ENCODE assay signal across 28 cellular contexts in the genomic region with DNA sequence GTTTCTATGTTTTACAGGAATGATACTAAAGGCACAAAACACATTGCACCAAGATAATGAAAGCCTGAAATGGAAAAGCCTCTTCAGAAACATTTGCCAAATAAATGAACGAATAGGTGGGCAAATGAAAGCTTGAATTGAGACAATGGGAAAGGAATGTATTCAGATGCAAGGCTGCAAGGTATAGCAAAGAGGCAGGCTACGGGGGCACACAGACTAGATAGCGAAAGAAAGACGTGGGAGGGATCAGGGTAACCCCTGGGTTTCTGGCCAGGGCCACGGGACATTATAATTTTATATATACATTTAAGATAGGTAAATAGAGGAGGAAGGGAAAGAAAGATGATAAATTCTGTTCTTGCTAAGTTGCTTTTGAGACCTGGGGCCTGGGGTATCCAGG.
"Had no signal": no experiment of that assay in that cellular context is flagged by ENCODE, and none has a peak within 500 bp of the region (broad histone marks: within the 10 kb centered on the region; RNA-seq: fewer than 3 reads in every experiment).

No MANE protein-coding gene starts in this region.

- H3K4me3 ChIP-seq: coronary artery, esophagus muscularis mucosa, gastroesophageal sphincter, heart right ventricle, left lung, prostate gland, right atrium auricular region, smooth muscle cell, thyroid gland had no signal

- H3K27me3 Mint-ChIP-seq: naive thymus-derived CD4-positive, alpha-beta T cell; stimulated activated naive CD8-positive, alpha-beta T cell treated with anti-CD3 and anti-CD28 coated beads, Interleukin-15, amount 100 ng/mL, for 72 hours had no signal

- H3K4me2 ChIP-seq: smooth muscle cell had no signal

- H3K36me3 ChIP-seq: esophagus muscularis mucosa, gastroesophageal sphincter, heart right ventricle, left lung, prostate gland, right atrium auricular region, thyroid gland had no signal

- H3K9me3 ChIP-seq: esophagus muscularis mucosa, gastroesophageal sphincter, heart right ventricle, prostate gland, right atrium auricular region, thyroid gland had no signal

- H3K27ac ChIP-seq: coronary artery, esophagus muscularis mucosa, foreskin keratinocyte, gastroesophageal sphincter, heart right ventricle, left lung, prostate gland, right atrium auricular region, thyroid gland had no signal

- H3K27me3 ChIP-seq: esophagus muscularis mucosa, foreskin keratinocyte, gastroesophageal sphincter, heart right ventricle, left lung, right atrium auricular region, thyroid gland had no signal

- ATAC-seq: foreskin keratinocyte; gastroesophageal sphincter; heart right ventricle; left cardiac atrium; left lung; naive thymus-derived CD4-positive, alpha-beta T cell; sciatic nerve; stimulated activated naive CD8-positive, alpha-beta T cell treated with anti-CD3 and anti-CD28 coated beads, Interleukin-15, amount 100 ng/mL, for 72 hours had no signal

- H3K36me3 Mint-ChIP-seq: naive thymus-derived CD4-positive, alpha-beta T cell had no signal

- H3K4me1 Mint-ChIP-seq: naive thymus-derived CD4-positive, alpha-beta T cell; nephron; stimulated activated naive CD8-positive, alpha-beta T cell treated with anti-CD3 and anti-CD28 coated beads, Interleukin-15, amount 100 ng/mL, for 72 hours had no signal

- DNase-seq: dermis blood vessel endothelial cell; effector memory CD4-positive, alpha-beta T cell; foreskin keratinocyte; glutamatergic neuron; heart right ventricle; hippocampal formation; left cardiac atrium; left lung; mesenchymal stem cell; midbrain; naive thymus-derived CD4-positive, alpha-beta T cell; nucleus accumbens; stimulated activated CD4-positive, alpha-beta T cell treated with anti-CD3 and anti-CD28 coated beads, Interleukin-12 subunit alpha, Interleukin-12 subunit beta, amount 100 ng/mL, for 4 hours; stimulated activated CD4-positive, alpha-beta T cell treated with anti-CD3 and anti-CD28 coated beads, Interleukin-1b, Interleukin-23, amount 100 ng/mL, for 48 hours; stimulated activated CD4-positive, alpha-beta T cell treated with anti-CD3 and anti-CD28 coated beads, Interleukin-4, amount 100 ng/mL, for 1 hour; stimulated activated CD8-positive, alpha-beta memory T cell treated with anti-CD3 and anti-CD28 coated beads, Interleukin-4, amount 100 ng/mL, for 48 hours; stimulated activated naive CD4-positive, alpha-beta T cell; stimulated activated naive CD8-positive, alpha-beta T cell treated with anti-CD3 and anti-CD28 coated beads, Interleukin-15, amount 100 ng/mL, for 72 hours; thyroid gland; trophoblast cell had no signal

- H3K4me3 Mint-ChIP-seq: naive thymus-derived CD4-positive, alpha-beta T cell; nephron; stimulated activated naive CD8-positive, alpha-beta T cell treated with anti-CD3 and anti-CD28 coated beads, Interleukin-15, amount 100 ng/mL, for 72 hours had no signal

- H3K4me1 ChIP-seq: esophagus muscularis mucosa, foreskin keratinocyte, gastroesophageal sphincter, heart right ventricle, left lung, prostate gland, right atrium auricular region, thyroid gland had no signal

- H3K27ac Mint-ChIP-seq: naive thymus-derived CD4-positive, alpha-beta T cell; nephron; stimulated activated naive CD8-positive, alpha-beta T cell treated with anti-CD3 and anti-CD28 coated beads, Interleukin-15, amount 100 ng/mL, for 72 hours had no signal
